ENCODE assay signal across 1 cellular context in genomic region chr21:14530574-14530973, GRCh38.
TF ChIP-seq lines count a peak whose summit lies in the region.

No MANE protein-coding gene starts in this region.

TF ChIP-seq in GM12878, 131 proteins besides CTCF, POLR2A, EP300 and RAD21:
- TF ChIP-seq RELB (IDR thresholded peaks at IDR 0.05; ENCODE audit: low read depth) (no peak), ZBTB11 (CRISPR knock-in tag; IDR thresholded peaks at IDR 0.05) (no peak), POU2F2 (IDR thresholded peaks at IDR 0.05; ENCODE audit: borderline replicate concordance, low read depth, low read length) (no peak), EGR1 (IDR thresholded peaks at IDR 0.05; ENCODE audit: borderline replicate concordance in 1 of 2, low read depth in 2 of 2, low read length in 2 of 2) (no peak), RB1 (IDR thresholded peaks at IDR 0.05; ENCODE audit: borderline replicate concordance) (no peak), CUX1 (IDR thresholded peaks at IDR 0.05; ENCODE audit: insufficient replicate concordance, low read depth, low read length) (no peak), NFYA (IDR thresholded peaks at IDR 0.05; ENCODE audit: borderline replicate concordance, low read depth, low read length) (no peak), IKZF1 (conservative IDR thresholded peaks at IDR 0.05) (no peak), STAT3 (IDR thresholded peaks at IDR 0.05; ENCODE audit: low read depth, low read length) (no peak), ZNF384 (IDR thresholded peaks at IDR 0.05; ENCODE audit: borderline replicate concordance, low read depth, low read length) (no peak), MEF2A (IDR thresholded peaks at IDR 0.05; ENCODE audit: insufficient read depth, low read depth, low read length) (no peak), GABPA (IDR thresholded peaks at IDR 0.05; ENCODE audit: low read depth) (no peak), ZSCAN29 (IDR thresholded peaks at IDR 0.05) (no peak), SMC3 (IDR thresholded peaks at IDR 0.05; ENCODE audit: borderline replicate concordance, low read length) (no peak), SREBF2 (IDR thresholded peaks at IDR 0.05; ENCODE audit: low read length) (no peak), REST (IDR thresholded peaks at IDR 0.05; ENCODE audit: low read depth, low read length) (no peak), IRF4 (IDR thresholded peaks at IDR 0.05; ENCODE audit: low read depth, low read length) (no peak), BRCA1 (IDR thresholded peaks at IDR 0.05; ENCODE audit: low read depth, low read length) (no peak), PBX3 (IDR thresholded peaks at IDR 0.05; ENCODE audit: insufficient replicate concordance, low read depth, low read length) (no peak)
TF ChIP-seq in GM12878: peak in this region for 0.
